1 cellular context compared by ENCODE assay signal in the genomic region with DNA sequence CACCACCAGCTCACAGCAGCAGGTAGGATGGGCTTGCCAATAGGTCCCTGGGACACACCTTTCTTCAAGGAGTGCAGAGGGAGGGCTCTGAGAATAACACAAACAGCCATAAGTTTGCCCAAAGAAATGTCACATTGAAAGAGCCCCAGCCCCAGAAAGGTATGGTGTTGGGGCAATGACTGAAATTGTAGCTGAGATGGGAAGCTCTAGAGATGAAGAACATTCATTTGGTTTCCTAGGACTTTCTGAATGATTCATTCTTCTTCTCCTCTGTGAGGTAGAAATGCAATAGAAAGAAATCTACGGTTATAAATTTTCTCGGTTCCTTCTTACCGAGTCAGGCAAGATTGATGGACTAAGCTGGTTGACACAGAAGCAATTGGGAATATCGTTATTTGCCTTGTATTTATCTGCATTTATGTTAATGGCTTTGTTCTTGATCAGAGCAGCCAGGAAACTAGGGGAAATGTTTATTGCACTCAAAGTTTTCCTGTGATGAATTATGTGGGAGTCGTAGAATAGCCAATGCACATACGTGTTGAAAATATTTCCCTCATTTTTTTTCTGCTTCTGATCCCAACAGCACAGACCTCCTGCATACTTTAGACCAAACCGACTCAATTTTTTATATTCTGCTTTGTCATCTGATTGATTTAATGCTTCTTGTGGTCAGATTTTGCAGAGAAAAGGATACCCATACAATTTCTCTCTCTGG.
TF ChIP-seq lines count a peak whose summit lies in the region.

No MANE protein-coding gene starts in this region.

TF ChIP-seq in K562, 482 proteins besides CTCF, POLR2A, EP300 and RAD21 (continued from another document):
- TF ChIP-seq E2F8 (IDR thresholded peaks at IDR 0.05; ENCODE audit: low read depth, partially characterized antibody) (no peak), MEIS2 (IDR thresholded peaks at IDR 0.05; ENCODE audit: partially characterized antibody) (peak; percentile 43)
